9 cellular contexts compared by ENCODE assay signal in the genomic region with DNA sequence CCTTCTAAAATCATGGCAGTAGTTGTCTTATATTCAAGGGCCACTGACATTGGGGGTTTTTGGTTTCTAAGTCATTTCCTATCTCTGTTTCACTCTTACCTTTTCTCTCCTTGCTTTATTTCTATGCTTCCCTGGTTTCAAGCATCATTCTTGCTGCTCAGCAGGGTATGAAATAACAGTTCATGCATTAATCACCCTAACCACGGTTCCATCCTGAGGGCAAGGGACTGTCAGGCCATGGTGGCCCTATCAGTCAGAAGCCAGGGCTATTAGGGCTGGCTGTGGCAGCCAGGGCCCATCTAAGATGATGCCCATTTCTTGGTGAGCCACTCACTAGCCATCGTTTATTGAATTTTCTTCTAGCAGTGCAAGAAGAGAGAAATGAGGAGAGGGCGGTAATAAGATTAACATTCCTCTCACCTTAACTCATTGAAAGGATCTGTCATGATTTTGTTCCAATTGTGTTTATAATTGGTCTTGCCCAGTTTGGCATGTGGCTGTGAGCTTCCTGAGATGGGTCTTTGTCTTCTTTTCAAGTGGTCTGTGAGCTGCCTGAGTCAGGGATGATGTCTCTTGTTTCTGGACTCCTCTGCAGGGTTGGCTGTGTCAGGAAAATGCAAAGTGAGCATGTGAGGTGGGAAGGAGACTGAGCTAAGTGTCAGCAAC. TPM values are rescaled to one million over a fixed set of nuclear protein-coding genes. Genes with fewer than 3 reads are reported as not detected.
DNase-seq lines count a peak whose midpoint lies in the region; ATAC-seq and TF ChIP-seq lines count a peak whose summit lies in the region.
"Had no signal": no experiment of that assay in that cellular context is flagged by ENCODE, and none has a peak within 500 bp of the region (broad histone marks: within the 10 kb centered on the region; RNA-seq: fewer than 3 reads in every experiment).

No MANE protein-coding gene starts in this region.

- H3K4me1 Mint-ChIP-seq in activated naive CD4-positive, alpha-beta T cell treated with anti-CD3 and anti-CD28 coated beads, Interleukin-2, amount 10 ng/mL, durations not matched to agents 7 days and 5 days: peaks cover 20% of the 10 kb centered on the region

- ATAC-seq in heart right ventricle: no peak
- ATAC-seq in Right ventricle myocardium superior (ENCODE audit: poor library complexity): no peak
- peak; percentile 47 for ATAC-seq in HG03175 (IDR thresholded peaks at IDR 0.05; ENCODE audit: unreplicated experiment)

- H3K9me3 ChIP-seq in heart right ventricle: no peaks in the 10 kb centered on the region
- H3K9me3 ChIP-seq in thyroid gland: no peaks in the 10 kb centered on the region

- H3K36me3 ChIP-seq in heart right ventricle (no peaks in the 10 kb centered on the region), thyroid gland (no peaks in the 10 kb centered on the region)
- H3K36me3 ChIP-seq: cardiac muscle cell had no signal

- WGBS in heart right ventricle, 2 donors: 79 to 85% methylated on average over 3 of the region's 3 CpGs
- 63 to 71% methylated on average over 3 of the region's 3 CpGs for WGBS in thyroid gland, 2 donors

- CTCF ChIA-PET in activated naive CD4-positive, alpha-beta T cell treated with anti-CD3 and anti-CD28 coated beads, Interleukin-2, amount 10 ng/mL, durations not matched to agents 7 days and 5 days (lab: Charles Lee): interaction anchor here (0.6 to 1.5 kb wide), 7 partner anchors 15 to 512 kb away, joined by 3 to 6 read pairs (median 3); no protein-coding TSS in a partner anchor

- TF ChIP-seq CTCF in heart right ventricle (IDR thresholded peaks at IDR 0.05) (no peak), dorsolateral prefrontal cortex (IDR thresholded peaks at IDR 0.05 in 54 of 56, conservative IDR thresholded peaks at IDR 0.05 in 2 of 56; ENCODE audit: low read depth in 1 of 56, partially characterized antibody in 56 of 56) (no peak), thyroid gland (IDR thresholded peaks at IDR 0.05) (no peak)

- no peaks in the 10 kb centered on the region for H3K27me3 ChIP-seq in heart right ventricle
- H3K27me3 ChIP-seq in dorsolateral prefrontal cortex: no peaks in the 10 kb centered on the region
- H3K27me3 ChIP-seq in thyroid gland: no peaks in the 10 kb centered on the region
- H3K27me3 ChIP-seq: cardiac muscle cell had no signal

- intact Hi-C loops in heart right ventricle (cut with DNase I): loop anchor here in 5 of 10 donors (5.0 kb wide), 2 partner anchors 33 to 38 kb away; no protein-coding TSS in a partner anchor
- intact Hi-C loops in Right ventricle myocardium superior (cut with DNase I): no loop called here
- intact Hi-C loops in dorsolateral prefrontal cortex (cut with DNase I): no loop called here
- intact Hi-C loops in thyroid gland (cut with DNase I): no loop called here

- no peaks in the 10 kb centered on the region for H3K27me3 Mint-ChIP-seq in activated naive CD4-positive, alpha-beta T cell treated with anti-CD3 and anti-CD28 coated beads, Interleukin-2, amount 10 ng/mL, durations not matched to agents 7 days and 5 days

- H3K4me3 ChIP-seq in heart right ventricle (no peak overlapping the region), dorsolateral prefrontal cortex (no peak overlapping the region), thyroid gland (replicated peaks in 1 of 3) (no peak overlapping the region)
- H3K4me3 ChIP-seq: cardiac muscle cell had no signal

- no peak overlapping the region for H3K4me3 Mint-ChIP-seq in activated naive CD4-positive, alpha-beta T cell treated with anti-CD3 and anti-CD28 coated beads, Interleukin-2, amount 10 ng/mL, durations not matched to agents 7 days and 5 days

- H3K4me1 ChIP-seq in heart right ventricle (peaks cover 18 to 95% (median 81%) of the 10 kb centered on the region in 9 donors), thyroid gland (peaks cover 24 to 55% of the 10 kb centered on the region in 2 donors)

- H3K9me3 Mint-ChIP-seq in activated naive CD4-positive, alpha-beta T cell treated with anti-CD3 and anti-CD28 coated beads, Interleukin-2, amount 10 ng/mL, durations not matched to agents 7 days and 5 days: no peaks in the 10 kb centered on the region

- no peak for TF ChIP-seq POLR2A in thyroid gland (IDR thresholded peaks at IDR 0.05)

- no peak overlapping the region for H3K27ac Mint-ChIP-seq in activated naive CD4-positive, alpha-beta T cell treated with anti-CD3 and anti-CD28 coated beads, Interleukin-2, amount 10 ng/mL, durations not matched to agents 7 days and 5 days

- H3K27ac ChIP-seq in heart right ventricle: peak overlapping the region in 9 of 10 donors; percentile 4 to 87 (median 80)
- H3K27ac ChIP-seq in dorsolateral prefrontal cortex: peak overlapping the region in 39 of 59 donors; percentile 3 to 76 (median 46)
- peak overlapping the region in 2 of 3 donors; percentile 3 to 39 for H3K27ac ChIP-seq in thyroid gland
- H3K27ac ChIP-seq: cardiac muscle cell had no signal

- H3K36me3 Mint-ChIP-seq in activated naive CD4-positive, alpha-beta T cell treated with anti-CD3 and anti-CD28 coated beads, Interleukin-2, amount 10 ng/mL, durations not matched to agents 7 days and 5 days: no peaks in the 10 kb centered on the region

- DNase-seq in heart right ventricle (no peak), Right ventricle myocardium superior (no peak), dorsolateral prefrontal cortex (no peak), thyroid gland (no peak), T1000 (lab: John Stamatoyannopoulos, UW) (no peak), DMS153 (lab: John Stamatoyannopoulos, UW) (no peak)
- no peak for DNase-seq in activated naive CD4-positive, alpha-beta T cell treated with anti-CD3 and anti-CD28 coated beads, Interleukin-2, amount 10 ng/mL, durations not matched to agents 7 days and 5 days

RNA-seq across cellular contexts. Expression of gene CYSTM1, which starts 45.2 kb away (rescaled TPM):
- 100 to 1,000 TPM in 3 of 10 donors, 10 to 100 TPM in 7; 55.2 to 114 (median 95.3) TPM for total RNA-seq in heart right ventricle
- polyA plus RNA-seq in heart right ventricle: 100 to 1,000 TPM in 1 of 2 donors, 10 to 100 TPM in 1; 45.0 to 217 TPM
- total RNA-seq in Right ventricle myocardium superior: 58.3 TPM
- total RNA-seq in dorsolateral prefrontal cortex: 100 to 1,000 TPM in 1 of 120 experiments, 10 to 100 TPM in 119; 28.2 to 110 (median 55.2) TPM
- total RNA-seq in thyroid gland: 100 to 1,000 TPM in 2 of 4 donors, 10 to 100 TPM in 2; 55.4 to 238 (median 112) TPM

Comparison
In these comparisons a context has a peak if more than half of its experiments do, and no peak if none do; other contexts are left out.
1. H3K27ac ChIP-seq: peak in every context shown above with its lines; median percentile 80 in heart right ventricle; 46 in dorsolateral prefrontal cortex; 21 in thyroid gland.